In the genomic region with DNA sequence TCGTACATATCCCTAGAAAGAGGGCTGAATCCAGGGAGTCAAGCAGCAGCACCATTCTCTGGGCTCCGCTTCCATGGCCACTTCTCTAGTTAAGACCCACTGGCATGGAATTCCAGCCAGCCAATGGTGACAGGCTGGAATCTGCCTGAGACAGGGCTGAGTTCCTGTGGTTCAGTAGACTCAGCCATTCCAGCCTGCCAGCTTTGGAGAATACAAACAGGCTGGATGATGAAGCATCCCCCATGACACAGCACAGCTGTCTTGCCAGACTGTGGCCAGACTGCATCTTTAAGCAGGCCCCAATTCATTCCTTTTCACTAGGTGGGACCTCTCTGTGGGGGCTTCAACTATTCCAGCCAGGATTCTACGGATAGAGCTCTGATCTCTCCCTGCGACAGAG, we compare ENCODE assay signal across 18 cellular contexts.
"Had no signal": no experiment of that assay in that cellular context is flagged by ENCODE, and none has a peak within 500 bp of the region (broad histone marks: within the 10 kb centered on the region; RNA-seq: fewer than 3 reads in every experiment).

No MANE protein-coding gene starts in this region.

- H3K4me1 ChIP-seq: pancreas, right lobe of liver, stomach had no signal

- H3K4me3 Mint-ChIP-seq: activated CD4-positive, alpha-beta T cell treated with anti-CD3 and anti-CD28 coated beads for 36 hours; activated naive CD8-positive, alpha-beta T cell treated with anti-CD3 and anti-CD28 coated beads for 36 hours; memory B cell; naive thymus-derived CD8-positive, alpha-beta T cell; stimulated activated effector memory CD8-positive, alpha-beta T cell treated with anti-CD3 and anti-CD28 coated beads, Interleukin-12 subunit alpha, Interleukin-12 subunit beta, amount 100 ng/mL, for 72 hours had no signal

- DNase-seq: activated CD4-positive, alpha-beta T cell treated with anti-CD3 and anti-CD28 coated beads for 36 hours; activated CD4-positive, alpha-beta T cell treated with anti-CD3 and anti-CD28 coated beads, Interleukin-2, amount 50 U/mL, for 48 hours; activated naive CD4-positive, alpha-beta T cell; activated naive CD8-positive, alpha-beta T cell treated with anti-CD3 and anti-CD28 coated beads for 36 hours; activated T-cell treated with anti-CD3 and anti-CD28 coated beads for 4 hours; brain microvascular endothelial cell; effector CD4-positive, alpha-beta T cell; kidney glomerular epithelial cell; mucosa of descending colon; naive thymus-derived CD8-positive, alpha-beta T cell; right lobe of liver; stimulated activated CD4-positive, alpha-beta T cell treated with anti-CD3 and anti-CD28 coated beads, Interleukin-4, amount 100 ng/mL, for 24 hours; stomach; trophoblast cell had no signal

- H3K27ac ChIP-seq: brain microvascular endothelial cell, neutrophil, pancreas, right lobe of liver, stomach had no signal

- H3K9me3 ChIP-seq: mucosa of descending colon, neutrophil, pancreas, right lobe of liver had no signal

- H3K36me3 Mint-ChIP-seq: activated naive CD8-positive, alpha-beta T cell treated with anti-CD3 and anti-CD28 coated beads for 36 hours; memory B cell; stimulated activated effector memory CD8-positive, alpha-beta T cell treated with anti-CD3 and anti-CD28 coated beads, Interleukin-12 subunit alpha, Interleukin-12 subunit beta, amount 100 ng/mL, for 72 hours had no signal

- H3K27me3 Mint-ChIP-seq: activated CD4-positive, alpha-beta T cell treated with anti-CD3 and anti-CD28 coated beads for 36 hours; activated naive CD8-positive, alpha-beta T cell treated with anti-CD3 and anti-CD28 coated beads for 36 hours; memory B cell had no signal

- H3K27ac Mint-ChIP-seq: activated CD4-positive, alpha-beta T cell treated with anti-CD3 and anti-CD28 coated beads for 36 hours; activated naive CD8-positive, alpha-beta T cell treated with anti-CD3 and anti-CD28 coated beads for 36 hours; memory B cell; naive thymus-derived CD8-positive, alpha-beta T cell; stimulated activated effector memory CD8-positive, alpha-beta T cell treated with anti-CD3 and anti-CD28 coated beads, Interleukin-12 subunit alpha, Interleukin-12 subunit beta, amount 100 ng/mL, for 72 hours had no signal

- H3K4me1 Mint-ChIP-seq: activated CD4-positive, alpha-beta T cell treated with anti-CD3 and anti-CD28 coated beads for 36 hours; activated naive CD8-positive, alpha-beta T cell treated with anti-CD3 and anti-CD28 coated beads for 36 hours; memory B cell; naive thymus-derived CD8-positive, alpha-beta T cell; stimulated activated effector memory CD8-positive, alpha-beta T cell treated with anti-CD3 and anti-CD28 coated beads, Interleukin-12 subunit alpha, Interleukin-12 subunit beta, amount 100 ng/mL, for 72 hours had no signal

- H3K27me3 ChIP-seq: brain microvascular endothelial cell, neutrophil, pancreas, right lobe of liver, stomach had no signal

- H3K36me3 ChIP-seq: brain microvascular endothelial cell, neutrophil, pancreas, right lobe of liver, stomach had no signal

- H3K4me3 ChIP-seq: mucosa of descending colon, pancreas, right lobe of liver, stomach had no signal
